21 cellular contexts compared by ENCODE assay signal in genomic region chr4:139319571-139319970, GRCh38. TPM values are rescaled to one million over a fixed set of nuclear protein-coding genes. Genes with fewer than 3 reads are reported as not detected.
"Had no signal": no experiment of that assay in that cellular context is flagged by ENCODE, and none has a peak within 500 bp of the region (broad histone marks: within the 10 kb centered on the region; RNA-seq: fewer than 3 reads in every experiment).

No MANE protein-coding gene starts in this region.

- H3K27me3 ChIP-seq: body of pancreas, colonic mucosa, esophagus muscularis mucosa, neutrophil, transverse colon had no signal

- H3K9me3 ChIP-seq: body of pancreas, colonic mucosa, esophagus muscularis mucosa, neutrophil, transverse colon had no signal

- H3K36me3 ChIP-seq: colonic mucosa, esophagus muscularis mucosa, neutrophil, transverse colon had no signal

- ATAC-seq: activated CD8-positive, alpha-beta memory T cell treated with anti-CD3 and anti-CD28 coated beads, Interleukin-2, amount 10 ng/mL, durations not matched to agents 7 days and 5 days; body of pancreas; left lobe of liver; naive thymus-derived CD4-positive, alpha-beta T cell; stimulated activated naive CD8-positive, alpha-beta T cell treated with anti-CD3 and anti-CD28 coated beads, Interleukin-15, Interleukin-2, amounts not matched to agents 100 U/mL and 50 U/mL, for 24 hours; T-helper 17 cell had no signal

- H3K27ac ChIP-seq: body of pancreas, colonic mucosa, esophagus muscularis mucosa, neutrophil, transverse colon had no signal

- DNase-seq: activated CD4-positive, alpha-beta T cell treated with anti-CD3 and anti-CD28 coated beads, Interleukin-2, amount 50 U/mL, for 1 hour; activated CD4-positive, CD25-positive, alpha-beta regulatory T cell; activated CD8-positive, alpha-beta memory T cell treated with anti-CD3 and anti-CD28 coated beads, Interleukin-2, amount 10 ng/mL, durations not matched to agents 7 days and 5 days; activated gamma-delta T cell; activated T-cell treated with anti-CD3 and anti-CD28 coated beads, Interleukin-2, amount 50 U/mL, for 24 hours; amygdala; body of pancreas; caudate nucleus; colonic mucosa; islet precursor cell; naive thymus-derived CD4-positive, alpha-beta T cell; retina; stimulated activated CD4-positive, alpha-beta T cell treated with anti-CD3 and anti-CD28 coated beads, Interleukin-4, amount 100 ng/mL, for 1 hour; stimulated activated naive CD8-positive, alpha-beta T cell treated with anti-CD3 and anti-CD28 coated beads, Interleukin-15, Interleukin-2, amounts not matched to agents 100 U/mL and 50 U/mL, for 24 hours; T-helper 17 cell; transverse colon had no signal

- H3K4me3 ChIP-seq: body of pancreas, colonic mucosa, esophagus muscularis mucosa, transverse colon had no signal

- H3K4me3 Mint-ChIP-seq: activated CD8-positive, alpha-beta memory T cell treated with anti-CD3 and anti-CD28 coated beads, Interleukin-2, amount 10 ng/mL, durations not matched to agents 7 days and 5 days; activated T-cell treated with anti-CD3 and anti-CD28 coated beads, Interleukin-2, amount 50 U/mL, for 24 hours; T-helper 17 cell had no signal

- H3K27me3 Mint-ChIP-seq: activated CD8-positive, alpha-beta memory T cell treated with anti-CD3 and anti-CD28 coated beads, Interleukin-2, amount 10 ng/mL, durations not matched to agents 7 days and 5 days; activated T-cell treated with anti-CD3 and anti-CD28 coated beads, Interleukin-2, amount 50 U/mL, for 24 hours; naive thymus-derived CD4-positive, alpha-beta T cell; T-helper 17 cell had no signal

- H3K27ac Mint-ChIP-seq: activated CD8-positive, alpha-beta memory T cell treated with anti-CD3 and anti-CD28 coated beads, Interleukin-2, amount 10 ng/mL, durations not matched to agents 7 days and 5 days; activated naive CD4-positive, alpha-beta T cell treated with anti-CD3 and anti-CD28 coated beads, Interleukin-2, amount 50 U/mL, for 72 hours; activated T-cell treated with anti-CD3 and anti-CD28 coated beads, Interleukin-2, amount 50 U/mL, for 24 hours had no signal

RNA-seq across cellular contexts. Expression of gene MGARP, which starts 39.5 kb away (rescaled TPM):
- total RNA-seq: mononuclear cell, T-helper 17 cell had no signal
